ENCODE assay signal across 8 cellular contexts in genomic region chr10:63554666-63555065, GRCh38. TPM values are rescaled to one million over a fixed set of nuclear protein-coding genes. Genes with fewer than 3 reads are reported as not detected.
A peak's percentile ranks its signal among the peaks of the same experiment; 100 is the strongest.
DNase-seq lines count a peak whose midpoint lies in the region; ATAC-seq and TF ChIP-seq lines count a peak whose summit lies in the region.

No MANE protein-coding gene starts in this region.

- no peak overlapping the region for H3K4me3 ChIP-seq in BLaER1 treated with 17β-estradiol and CSF1 and Interleukin-3, amounts not matched to agents 10 nM and 100 nM
- H3K4me3 ChIP-seq in IMR-90 (ENCODE audit: insufficient read depth, low read depth, low read length) (no peak overlapping the region), kidney epithelial cell (ENCODE audit: low read depth, low read length) (no peak overlapping the region)

- ATAC-seq in GM19438 (IDR thresholded peaks at IDR 0.05; ENCODE audit: low read depth, unreplicated experiment) (peak; percentile 82), IMR-90 (ENCODE audit: low read depth) (peak; percentile 85)

- H2BK120ac ChIP-seq in IMR-90 (ENCODE audit: low read depth, low read length) = peak overlapping the region; percentile 76

- no peak overlapping the region for H2AFZ ChIP-seq in IMR-90 (replicated peaks; ENCODE audit: low read length, poor library complexity)

- in situ Hi-C loops in IMR-90 (cut with MboI; ENCODE audit: low sequenced_read_pairs) = no loop called here

- no peaks in the 10 kb centered on the region; a peak in 1 of 22 replicates for H3K36me3 ChIP-seq in BLaER1 treated with 17β-estradiol and CSF1 and Interleukin-3, amounts not matched to agents 10 nM and 100 nM
- H3K36me3 ChIP-seq in IMR-90 (ENCODE audit: control insufficient read depth, insufficient read depth, low read length) = no peaks in the 10 kb centered on the region; the same call in 1 of the 2 replicates
- H3K36me3 ChIP-seq in kidney epithelial cell (ENCODE audit: control insufficient read depth, insufficient read depth, low read length) = no peaks in the 10 kb centered on the region

- H3K27ac Mint-ChIP-seq in activated T-helper 2 cell treated with anti-CD3 and anti-CD28 coated beads, Interferon-gamma antibody, Interleukin-2, Interleukin-4, amounts not matched to agents 10 μg/mL and 5 μg/mL and 100 μg/mL, durations not matched to agents 14 hours and 24 hours and 36 hours = no peak overlapping the region

- H3K4me3 Mint-ChIP-seq in activated T-helper 2 cell treated with anti-CD3 and anti-CD28 coated beads, Interferon-gamma antibody, Interleukin-2, Interleukin-4, amounts not matched to agents 10 μg/mL and 5 μg/mL and 100 μg/mL, durations not matched to agents 14 hours and 24 hours and 36 hours (ENCODE audit: low read depth) = no peak overlapping the region

- H3K9me3 Mint-ChIP-seq in activated T-helper 2 cell treated with anti-CD3 and anti-CD28 coated beads, Interferon-gamma antibody, Interleukin-2, Interleukin-4, amounts not matched to agents 10 μg/mL and 5 μg/mL and 100 μg/mL, durations not matched to agents 14 hours and 24 hours and 36 hours = no peaks in the 10 kb centered on the region

- peak overlapping the region; percentile 28 to 50; a peak in 3 of 4 replicates for H4K8ac ChIP-seq in IMR-90 (ENCODE audit: low read depth in 2 of 2, low read length in 2 of 2)

- H4K91ac ChIP-seq in IMR-90 (ENCODE audit: insufficient read depth, low read depth, low read length) = peak overlapping the region; percentile 19

- H3K4me1 Mint-ChIP-seq in activated T-helper 2 cell treated with anti-CD3 and anti-CD28 coated beads, Interferon-gamma antibody, Interleukin-2, Interleukin-4, amounts not matched to agents 10 μg/mL and 5 μg/mL and 100 μg/mL, durations not matched to agents 14 hours and 24 hours and 36 hours (ENCODE audit: low read depth) = peaks cover 22% of the 10 kb centered on the region

- peak overlapping the region; percentile 58 for H3K56ac ChIP-seq in IMR-90 (ENCODE audit: extremely low read depth, insufficient read depth, low read length)

- H3K18ac ChIP-seq in IMR-90 (ENCODE audit: low read depth, low read length) = peak overlapping the region; percentile 27; the same call in 1 of the 2 replicates

- peaks cover 0 to 6% (median 0%) of the 10 kb centered on the region in 11 experiments; a peak in 1 of 22 replicates for H3K9me3 ChIP-seq in BLaER1 treated with 17β-estradiol and CSF1 and Interleukin-3, amounts not matched to agents 10 nM and 100 nM (replicated peaks in 1 of 11)
- H3K9me3 ChIP-seq in IMR-90 (ENCODE audit: control insufficient read depth, insufficient read depth, low read length) = no peaks in the 10 kb centered on the region

- peak overlapping the region; percentile 80 for H3K23ac ChIP-seq in IMR-90 (ENCODE audit: low read depth, low read length)

- H2BK5ac ChIP-seq in IMR-90 (ENCODE audit: low read depth, low read length, poor library complexity, severe bottlenecking) = peak overlapping the region; percentile 92

- peaks cover 0 to 30% (median 4%) of the 10 kb centered on the region in 11 experiments; a peak in 5 of 22 replicates for H4K20me1 ChIP-seq in BLaER1 treated with 17β-estradiol and CSF1 and Interleukin-3, amounts not matched to agents 10 nM and 100 nM
- H4K20me1 ChIP-seq in IMR-90 (ENCODE audit: insufficient read depth, low read length) = no peaks in the 10 kb centered on the region

- no CpG with 5 or more reads among the region's 2 CpGs for WGBS in IMR-90 (ENCODE audit: extremely low coverage in 2 of 2, insufficient read length in 1 of 2), 2 experiments

- H3K36me3 Mint-ChIP-seq in activated T-helper 2 cell treated with anti-CD3 and anti-CD28 coated beads, Interferon-gamma antibody, Interleukin-2, Interleukin-4, amounts not matched to agents 10 μg/mL and 5 μg/mL and 100 μg/mL, durations not matched to agents 14 hours and 24 hours and 36 hours (ENCODE audit: low read depth) = no peaks in the 10 kb centered on the region

- H2BK15ac ChIP-seq in IMR-90 (ENCODE audit: low read depth, low read length) = peak overlapping the region; percentile 21

- H3K27ac ChIP-seq in BLaER1 treated with 17β-estradiol and CSF1 and Interleukin-3, amounts not matched to agents 10 nM and 100 nM = no peak overlapping the region
- peak overlapping the region; percentile 73 for H3K27ac ChIP-seq in IMR-90 (ENCODE audit: insufficient read depth, low read length)

- intact Hi-C loops in IMR-90 (cut with micrococcal nuclease) = no loop called here
- intact Hi-C loops in activated T-helper 2 cell treated with anti-CD3 and anti-CD28 coated beads, Interferon-gamma antibody, Interleukin-2, Interleukin-4, amounts not matched to agents 10 μg/mL and 5 μg/mL and 100 μg/mL, durations not matched to agents 14 hours and 24 hours and 36 hours (cut with micrococcal nuclease) = no loop called here

- no peak overlapping the region for H3K9ac ChIP-seq in BLaER1 treated with 17β-estradiol and CSF1 and Interleukin-3, amounts not matched to agents 10 nM and 100 nM
- H3K9ac ChIP-seq in IMR-90 (ENCODE audit: low read depth, low read length) = no peak overlapping the region

- H3K14ac ChIP-seq in IMR-90 (replicated peaks; ENCODE audit: low read depth, low read length) = peak overlapping the region; percentile 8; the same call in 1 of the 2 replicates

- no peaks in the 10 kb centered on the region for H3K27me3 ChIP-seq in BLaER1 treated with 17β-estradiol and CSF1 and Interleukin-3, amounts not matched to agents 10 nM and 100 nM
- H3K27me3 ChIP-seq in IMR-90 (ENCODE audit: control insufficient read depth, insufficient read depth, low read length) (no peaks in the 10 kb centered on the region), kidney epithelial cell (ENCODE audit: control insufficient read depth, insufficient read depth, low read length) (no peaks in the 10 kb centered on the region)

- H4K5ac ChIP-seq in IMR-90 (ENCODE audit: low read depth, low read length) = peak overlapping the region; percentile 3; the same call in 1 of the 2 replicates

- dilution Hi-C loops in IMR-90 (cut with HindIII; ENCODE audit: low sequenced_read_pairs, unreplicated experiment) = no loop called here

- H3K27me3 Mint-ChIP-seq in activated T-helper 2 cell treated with anti-CD3 and anti-CD28 coated beads, Interferon-gamma antibody, Interleukin-2, Interleukin-4, amounts not matched to agents 10 μg/mL and 5 μg/mL and 100 μg/mL, durations not matched to agents 14 hours and 24 hours and 36 hours (ENCODE audit: low read depth) = no peaks in the 10 kb centered on the region

- peak overlapping the region; percentile 32 for H2AK5ac ChIP-seq in IMR-90 (ENCODE audit: low read depth, low read length)

- 0 out of 2 replicates have a peak, but pooled peaks cover 2% of the 10 kb centered on the region for H3K9me1 ChIP-seq in IMR-90 (ENCODE audit: insufficient read depth, low read length)

- no peak overlapping the region for H2AK9ac ChIP-seq in IMR-90 (replicated peaks; ENCODE audit: low read depth, low read length, poor library complexity)

- no peak for TF ChIP-seq POLR2A in IMR-90 (IDR thresholded peaks at IDR 0.05; ENCODE audit: low read depth, low read length)

- peaks cover 20 to 55% of the 10 kb centered on the region in 2 experiments for H3K79me1 ChIP-seq in IMR-90 (ENCODE audit: low read depth in 1 of 2, low read length in 2 of 2)

- H2BK20ac ChIP-seq in IMR-90 (ENCODE audit: low read depth, low read length) = peak overlapping the region; percentile 65

- TF ChIP-seq RAD21 in IMR-90 (IDR thresholded peaks at IDR 0.05; ENCODE audit: low read length) = no peak

- POLR2A ChIA-PET in IMR-90 (lab: Charles Lee; ENCODE audit: unreplicated experiment) = no interaction called here

- CTCF ChIA-PET in IMR-90 (lab: Yijun Ruan, JAX) = no interaction called here

- peak overlapping the region; percentile 81 for H3K4ac ChIP-seq in IMR-90 (ENCODE audit: low read depth, low read length)

- TF ChIP-seq CTCF in IMR-90 (conservative IDR thresholded peaks at IDR 0.05; ENCODE audit: low read depth, low read length) = no peak
- no peak for TF ChIP-seq CTCF in kidney epithelial cell (IDR thresholded peaks at IDR 0.05; ENCODE audit: insufficient read depth, low read length, poor library complexity, severe bottlenecking)

- DNase-seq in IMR-90 (peak; percentile 91), kidney epithelial cell (ENCODE audit: low read depth) (peak; percentile 84), DMS114 treated with DMSO at 0.1 percent for 48 hours (lab: John Stamatoyannopoulos, UW; ENCODE audit: unreplicated experiment) (no peak), DMS79 (lab: John Stamatoyannopoulos, UW) (no peak)
- DNase-seq in activated T-cell treated with anti-CD3 and anti-CD28 coated beads, Interleukin-2, amount 50 U/mL, for 1 hour = peak; percentile 28
- no peak for DNase-seq in activated T-helper 2 cell treated with anti-CD3 and anti-CD28 coated beads, Interferon-gamma antibody, Interleukin-2, Interleukin-4, amounts not matched to agents 10 μg/mL and 5 μg/mL and 100 μg/mL, durations not matched to agents 14 hours and 24 hours and 36 hours (ENCODE audit: low spot score)

- no TSS peak for BruUV-seq in IMR-90 (replicated peaks; lab: Mats Ljungman, UMichigan)

- H3K4me2 ChIP-seq in BLaER1 treated with 17β-estradiol and CSF1 and Interleukin-3, amounts not matched to agents 10 nM and 100 nM = peak overlapping the region in 9 of 11 experiments; percentile 4 to 42 (median 33); a peak in 15 of 22 replicates
- H3K4me2 ChIP-seq in IMR-90 (ENCODE audit: low read depth, low read length) = peak overlapping the region; percentile 48; the same call in 1 of the 2 replicates

- H3K4me1 ChIP-seq in BLaER1 treated with 17β-estradiol and CSF1 and Interleukin-3, amounts not matched to agents 10 nM and 100 nM = peaks cover 9 to 31% (median 15%) of the 10 kb centered on the region in 10 experiments; a peak in 19 of 20 replicates
- peaks cover 9% of the 10 kb centered on the region for H3K4me1 ChIP-seq in IMR-90 (ENCODE audit: control insufficient read depth, insufficient read depth, low read length)

TF ChIP-seq in IMR-90, 13 proteins besides CTCF, POLR2A, EP300 and RAD21 (continues in another document):
- TF ChIP-seq MXI1 (IDR thresholded peaks at IDR 0.05; ENCODE audit: borderline replicate concordance, low read depth, low read length) (0 out of 2 replicates have a peak, but pooled peaks have one; percentile 51), MAFK (IDR thresholded peaks at IDR 0.05; ENCODE audit: low read depth, low read length) (no peak)

RNA-seq across cellular contexts. Expression of gene REEP3, which starts 33.5 kb away (rescaled TPM):
- total RNA-seq in IMR-90 (2012; rRNA removed) = 28.9 and 48.6 TPM in 2 replicates
- 9.2 and 11.7 TPM in 2 replicates for polyA plus RNA-seq in IMR-90 (2012; rRNA removed)
- 3.6 and 4.4 TPM in 2 replicates for polyA plus RNA-seq in IMR-90 (2012; cell fraction: cytosol; rRNA removed)
- 1.0 and 4.6 TPM in 2 replicates for polyA plus RNA-seq in IMR-90 (2012; cell fraction: nucleus; rRNA removed; ENCODE audit: low replicate concordance)
- total RNA-seq in kidney epithelial cell = 45.4 and 59.8 TPM in 2 replicates
- total RNA-seq in activated T-helper 2 cell treated with anti-CD3 and anti-CD28 coated beads, Interferon-gamma antibody, Interleukin-2, Interleukin-4, amounts not matched to agents 10 μg/mL and 5 μg/mL and 100 μg/mL, durations not matched to agents 14 hours and 24 hours and 36 hours = 24.6 and 24.9 TPM in 2 replicates

Comparison
In these comparisons a context has a peak if more than half of its experiments do, and no peak if none do; other contexts are left out.
1. DNase-seq: peak in IMR-90 (single experiment), activated T-cell treated with anti-CD3 and anti-CD28 coated beads, Interleukin-2, amount 50 U/mL, for 1 hour (single experiment) and kidney epithelial cell (single experiment); none in DMS114 treated with DMSO at 0.1 percent for 48 hours (single experiment), DMS79 (single experiment) and activated T-helper 2 cell treated with anti-CD3 and anti-CD28 coated beads, Interferon-gamma antibody, Interleukin-2, Interleukin-4, amounts not matched to agents 10 μg/mL and 5 μg/mL and 100 μg/mL, durations not matched to agents 14 hours and 24 hours and 36 hours (single experiment).